Comparison of ENCODE assay signal across 10 cellular contexts in the genomic region with DNA sequence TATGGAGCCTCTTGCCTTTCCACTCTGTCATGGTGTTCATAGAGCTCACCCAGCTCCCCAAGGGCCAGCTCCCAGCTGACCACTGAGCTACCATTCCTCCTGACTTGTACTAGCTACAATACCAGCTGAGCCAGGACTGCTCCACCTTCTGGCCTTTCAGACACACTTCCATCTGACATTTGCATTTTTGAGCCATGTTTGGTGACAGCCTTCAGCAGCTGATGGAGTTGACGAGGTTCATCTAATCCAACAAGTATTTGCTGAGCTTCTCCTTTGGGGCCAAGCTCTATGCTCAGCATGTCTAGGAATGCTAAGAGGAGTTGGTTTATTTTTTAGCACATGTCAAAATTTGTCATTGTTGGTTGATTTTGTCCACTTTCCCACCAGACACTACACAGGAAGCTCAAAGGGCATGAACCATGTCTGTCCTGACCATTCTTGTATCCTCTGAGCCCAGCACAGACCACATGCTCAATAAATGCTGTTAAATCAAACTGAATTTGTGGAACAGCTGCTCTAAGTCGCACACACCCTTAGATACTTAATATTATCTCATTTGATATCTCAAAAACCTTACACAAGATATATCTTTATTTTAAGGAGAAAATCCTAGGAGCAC.
A peak's percentile ranks its signal among the peaks of the same experiment; 100 is the strongest.
DNase-seq lines count a peak whose midpoint lies in the region; ATAC-seq and TF ChIP-seq lines count a peak whose summit lies in the region.
"Had no signal": no experiment of that assay in that cellular context is flagged by ENCODE, and none has a peak within 500 bp of the region (broad histone marks: within the 10 kb centered on the region; RNA-seq: fewer than 3 reads in every experiment).

No MANE protein-coding gene starts in this region.

- no peaks in the 10 kb centered on the region for H3K36me3 Mint-ChIP-seq in Calu3 (ENCODE audit: insufficient read depth, unreplicated experiment)
- no peaks in the 10 kb centered on the region for H3K36me3 Mint-ChIP-seq in immature natural killer cell
- H3K36me3 Mint-ChIP-seq in activated CD8-positive, alpha-beta memory T cell treated with anti-CD3 and anti-CD28 coated beads, Interleukin-2, amount 10 ng/mL, durations not matched to agents 7 days and 5 days, result no peaks in the 10 kb centered on the region
- H3K36me3 Mint-ChIP-seq in activated CD4-positive, alpha-beta T cell treated with anti-CD3 and anti-CD28 coated beads for 36 hours (ENCODE audit: low read depth), result no peaks in the 10 kb centered on the region

- ATAC-seq in HG02870 (IDR thresholded peaks at IDR 0.05; ENCODE audit: unreplicated experiment) (peak; percentile 58), right lobe of liver (peak; percentile 48 to 66 (median 54)), GM19452 (IDR thresholded peaks at IDR 0.05; ENCODE audit: unreplicated experiment) (no peak)
- no peak for ATAC-seq in activated CD8-positive, alpha-beta memory T cell treated with anti-CD3 and anti-CD28 coated beads, Interleukin-2, amount 10 ng/mL, durations not matched to agents 7 days and 5 days
- no peak for ATAC-seq in activated CD4-positive, alpha-beta T cell treated with anti-CD3 and anti-CD28 coated beads for 36 hours

- POLR2A ChIA-PET in activated CD4-positive, alpha-beta T cell treated with anti-CD3 and anti-CD28 coated beads for 36 hours (lab: Charles Lee), result no interaction called here

- no peaks in the 10 kb centered on the region for H3K4me1 ChIP-seq in adrenal gland (replicated peaks in 1 of 2)
- H3K4me1 ChIP-seq in right lobe of liver, result no peaks in the 10 kb centered on the region

- H3K9me3 Mint-ChIP-seq in Calu3 (ENCODE audit: low read depth, unreplicated experiment) (no peaks in the 10 kb centered on the region), immature natural killer cell (peaks cover 0 to 8% (median 2%) of the 10 kb centered on the region in 6 donors)
- H3K9me3 Mint-ChIP-seq in activated CD8-positive, alpha-beta memory T cell treated with anti-CD3 and anti-CD28 coated beads, Interleukin-2, amount 10 ng/mL, durations not matched to agents 7 days and 5 days (ENCODE audit: low read depth), result no peaks in the 10 kb centered on the region
- H3K9me3 Mint-ChIP-seq in activated CD4-positive, alpha-beta T cell treated with anti-CD3 and anti-CD28 coated beads for 36 hours (ENCODE audit: low read depth), result no peaks in the 10 kb centered on the region

- no peak for TF ChIP-seq CTCF in Calu3 (IDR thresholded peaks at IDR 0.05; ENCODE audit: unreplicated experiment)
- TF ChIP-seq CTCF in adrenal gland (IDR thresholded peaks at IDR 0.05), result peak; percentile 19 to 43 (median 34)
- peak; percentile 28 to 30 (median 28) for TF ChIP-seq CTCF in right lobe of liver (IDR thresholded peaks at IDR 0.05)

- H3K27ac Mint-ChIP-seq in Calu3 (ENCODE audit: unreplicated experiment) (no peak overlapping the region), immature natural killer cell (no peak overlapping the region)
- no peak overlapping the region for H3K27ac Mint-ChIP-seq in activated CD8-positive, alpha-beta memory T cell treated with anti-CD3 and anti-CD28 coated beads, Interleukin-2, amount 10 ng/mL, durations not matched to agents 7 days and 5 days
- no peak overlapping the region for H3K27ac Mint-ChIP-seq in activated CD4-positive, alpha-beta T cell treated with anti-CD3 and anti-CD28 coated beads for 36 hours

- H3K27me3 ChIP-seq in adrenal gland (no peaks in the 10 kb centered on the region), right lobe of liver (no peaks in the 10 kb centered on the region)

- H3K9me3 ChIP-seq in adrenal gland (replicated peaks in 1 of 3) (no peaks in the 10 kb centered on the region), right lobe of liver (no peaks in the 10 kb centered on the region)

- WGBS in adrenal gland, 4 donors, result 62 to 93% (median 73%) methylated on average over 1 to 2 of the region's 2 CpGs
- WGBS in right lobe of liver (ENCODE audit: insufficient coverage, low coverage, low lambda C conversion rate, missing lambda C conversion rate), result 63% methylated on average over 2 of the region's 2 CpGs

- H3K4me3 ChIP-seq in adrenal gland (no peak overlapping the region), right lobe of liver (no peak overlapping the region)

- intact Hi-C loops in Calu3 (cut with micrococcal nuclease; ENCODE audit: unreplicated experiment), result loop anchor here (2.0 kb wide), 1 partner anchor 176 kb away; no protein-coding TSS in a partner anchor
- intact Hi-C loops in adrenal gland (cut with DNase I), result no loop called here
- intact Hi-C loops in right lobe of liver (cut with DNase I), result no loop called here
- intact Hi-C loops in activated CD4-positive, alpha-beta T cell treated with anti-CD3 and anti-CD28 coated beads for 36 hours (cut with DNase I, micrococcal nuclease), result no loop called here

- CTCF ChIA-PET in Calu3 (lab: Charles Lee), result no interaction called here
- CTCF ChIA-PET in activated CD8-positive, alpha-beta memory T cell treated with anti-CD3 and anti-CD28 coated beads, Interleukin-2, amount 10 ng/mL, durations not matched to agents 7 days and 5 days (lab: Charles Lee), result no interaction called here
- CTCF ChIA-PET in activated CD4-positive, alpha-beta T cell treated with anti-CD3 and anti-CD28 coated beads for 36 hours (lab: Charles Lee), result no interaction called here

- TF ChIP-seq POLR2A in adrenal gland (IDR thresholded peaks at IDR 0.05) (no peak), right lobe of liver (IDR thresholded peaks at IDR 0.05) (no peak)

- H3K27ac ChIP-seq in adrenal gland (no peak overlapping the region), right lobe of liver (no peak overlapping the region)

- H3K27me3 Mint-ChIP-seq in Calu3 (ENCODE audit: unreplicated experiment) (no peaks in the 10 kb centered on the region), immature natural killer cell (ENCODE audit: low read depth in 3 of 3) (no peaks in the 10 kb centered on the region)
- no peaks in the 10 kb centered on the region for H3K27me3 Mint-ChIP-seq in activated CD8-positive, alpha-beta memory T cell treated with anti-CD3 and anti-CD28 coated beads, Interleukin-2, amount 10 ng/mL, durations not matched to agents 7 days and 5 days
- peaks cover 3% of the 10 kb centered on the region for H3K27me3 Mint-ChIP-seq in activated CD4-positive, alpha-beta T cell treated with anti-CD3 and anti-CD28 coated beads for 36 hours

- H3K4me1 Mint-ChIP-seq in Calu3 (ENCODE audit: low read depth, unreplicated experiment) (no peaks in the 10 kb centered on the region), immature natural killer cell (no peaks in the 10 kb centered on the region)
- no peaks in the 10 kb centered on the region for H3K4me1 Mint-ChIP-seq in activated CD8-positive, alpha-beta memory T cell treated with anti-CD3 and anti-CD28 coated beads, Interleukin-2, amount 10 ng/mL, durations not matched to agents 7 days and 5 days
- H3K4me1 Mint-ChIP-seq in activated CD4-positive, alpha-beta T cell treated with anti-CD3 and anti-CD28 coated beads for 36 hours, result no peaks in the 10 kb centered on the region

- H3K36me3 ChIP-seq in adrenal gland (replicated peaks in 1 of 2) (no peaks in the 10 kb centered on the region), right lobe of liver (no peaks in the 10 kb centered on the region)

- no peak overlapping the region for H3K4me3 Mint-ChIP-seq in Calu3 (ENCODE audit: low read depth, unreplicated experiment)
- H3K4me3 Mint-ChIP-seq in immature natural killer cell, result no peak overlapping the region
- H3K4me3 Mint-ChIP-seq in activated CD8-positive, alpha-beta memory T cell treated with anti-CD3 and anti-CD28 coated beads, Interleukin-2, amount 10 ng/mL, durations not matched to agents 7 days and 5 days, result no peak overlapping the region
- H3K4me3 Mint-ChIP-seq in activated CD4-positive, alpha-beta T cell treated with anti-CD3 and anti-CD28 coated beads for 36 hours, result no peak overlapping the region

- no TSS peak for BruUV-seq in Calu3 (replicated peaks; lab: Mats Ljungman, UMichigan)

- peak; percentile 3 for DNase-seq in Calu3
- peak in 5 of 7 donors; percentile 15 to 53 (median 23) for DNase-seq in adrenal gland
- DNase-seq in right lobe of liver, result no peak
- no peak for DNase-seq in immature natural killer cell
- no peak for DNase-seq in activated CD8-positive, alpha-beta memory T cell treated with anti-CD3 and anti-CD28 coated beads, Interleukin-2, amount 10 ng/mL, durations not matched to agents 7 days and 5 days
- DNase-seq in activated CD4-positive, alpha-beta T cell treated with anti-CD3 and anti-CD28 coated beads for 36 hours, result no peak
- DNase-seq: activated CD8-positive, alpha-beta memory T cell treated with anti-CD3 and anti-CD28 coated beads for 24 hours; stimulated activated CD4-positive, alpha-beta T cell treated with anti-CD3 and anti-CD28 coated beads, Interleukin-4, amount 100 ng/mL, for 1 hour had no signal

Comparison
In these comparisons a context has a peak if more than half of its experiments do, and no peak if none do; other contexts are left out.
1. DNase-seq: peak in Calu3 (single experiment) and adrenal gland (5 of 7); none in right lobe of liver (0 of 3), immature natural killer cell (0 of 3), activated CD8-positive, alpha-beta memory T cell treated with anti-CD3 and anti-CD28 coated beads, Interleukin-2, amount 10 ng/mL, durations not matched to agents 7 days and 5 days (single experiment) and activated CD4-positive, alpha-beta T cell treated with anti-CD3 and anti-CD28 coated beads for 36 hours (single experiment).
2. ATAC-seq: peak in HG02870 (single experiment) and right lobe of liver (4 of 4); none in activated CD8-positive, alpha-beta memory T cell treated with anti-CD3 and anti-CD28 coated beads, Interleukin-2, amount 10 ng/mL, durations not matched to agents 7 days and 5 days (single experiment), GM19452 (single experiment) and activated CD4-positive, alpha-beta T cell treated with anti-CD3 and anti-CD28 coated beads for 36 hours (single experiment).